11 cellular contexts compared by ENCODE assay signal in genomic region chr7:69654849-69655707, GRCh38. TPM values are rescaled to one million over a fixed set of nuclear protein-coding genes. Genes with fewer than 3 reads are reported as not detected.
DNase-seq lines count a peak whose midpoint lies in the region; ATAC-seq and TF ChIP-seq lines count a peak whose summit lies in the region.
"Had no signal": no experiment of that assay in that cellular context is flagged by ENCODE, and none has a peak within 500 bp of the region (broad histone marks: within the 10 kb centered on the region; RNA-seq: fewer than 3 reads in every experiment).

No MANE protein-coding gene starts in this region.

- no peak overlapping the region for H4K8ac ChIP-seq in H9 (replicated peaks; ENCODE audit: insufficient read length, low read depth, low read length)

- no peaks in the 10 kb centered on the region for H3K23me2 ChIP-seq in H9 (ENCODE audit: insufficient read length, low read depth, low read length, poor library complexity, severe bottlenecking)

- no peaks in the 10 kb centered on the region for H3K36me3 Mint-ChIP-seq in H9 (ENCODE audit: insufficient read depth in 1 of 3, low read depth in 3 of 3)

- H3K9ac ChIP-seq in H9 (ENCODE audit: extremely low read depth, insufficient read length, low read length), result no peak overlapping the region

- peaks cover 38 to 51% of the 10 kb centered on the region in 2 experiments for H3K4me1 Mint-ChIP-seq in H9
- H3K4me1 Mint-ChIP-seq: activated CD4-positive, alpha-beta T cell treated with anti-CD3 and anti-CD28 coated beads, Interleukin-2, amount 10 ng/mL, durations not matched to agents 7 days and 5 days had no signal

- no peaks in the 10 kb centered on the region for H3K9me3 Mint-ChIP-seq in H9
- H3K9me3 Mint-ChIP-seq: activated CD4-positive, alpha-beta T cell treated with anti-CD3 and anti-CD28 coated beads, Interleukin-2, amount 10 ng/mL, durations not matched to agents 7 days and 5 days had no signal

- no peak overlapping the region for H3K4me3 ChIP-seq in foreskin fibroblast (ENCODE audit: low read depth in 1 of 2, low read length in 2 of 2)

- no peak overlapping the region for H3K27ac ChIP-seq in H9 (ENCODE audit: insufficient read length, low read depth, low read length)

- H4K91ac ChIP-seq in H9 (ENCODE audit: insufficient read length, low read depth, low read length), result no peak overlapping the region

- H4K20me1 ChIP-seq in H9 (ENCODE audit: control insufficient read depth, insufficient read depth, insufficient read length), result no peaks in the 10 kb centered on the region

- H2AFZ ChIP-seq in H9 (ENCODE audit: low read length), result no peak overlapping the region

- H3K56ac ChIP-seq in H9 (ENCODE audit: insufficient read length, low read depth, low read length), result no peak overlapping the region

- H3K4me1 ChIP-seq in H9 (ENCODE audit: insufficient read depth, low read length), result peaks cover 9% of the 10 kb centered on the region

- no peaks in the 10 kb centered on the region for H3K79me1 ChIP-seq in H9 (ENCODE audit: insufficient read depth, low read depth, low read length, poor library complexity, severe bottlenecking)

- H3K4ac ChIP-seq in H9 (ENCODE audit: low read depth, low read length), result no peak overlapping the region

- no peak overlapping the region for H3K18ac ChIP-seq in H9 (ENCODE audit: insufficient read length, low read depth, low read length)

- H3K4me3 Mint-ChIP-seq in H9, result no peak overlapping the region; a peak in 1 of 5 replicates
- H3K4me3 Mint-ChIP-seq: activated CD4-positive, alpha-beta T cell treated with anti-CD3 and anti-CD28 coated beads, Interleukin-2, amount 10 ng/mL, durations not matched to agents 7 days and 5 days had no signal

- no peak overlapping the region for H4K5ac ChIP-seq in H9 (ENCODE audit: insufficient read length, low read depth, low read length)

- H3K27ac Mint-ChIP-seq in H9, result peak overlapping the region in 1 of 3 experiments; percentile 59; a peak in 1 of 7 replicates
- H3K27ac Mint-ChIP-seq: activated CD4-positive, alpha-beta T cell treated with anti-CD3 and anti-CD28 coated beads, Interleukin-2, amount 10 ng/mL, durations not matched to agents 7 days and 5 days had no signal

- H2BK120ac ChIP-seq in H9 (ENCODE audit: low read depth, low read length, poor library complexity, severe bottlenecking), result no peak overlapping the region

- H3T11ph ChIP-seq in H9 (ENCODE audit: low read length), result no peak overlapping the region

- no peak overlapping the region for H2BK15ac ChIP-seq in H9 (ENCODE audit: low read depth, low read length)

- no peak overlapping the region for H2AK5ac ChIP-seq in H9 (ENCODE audit: insufficient read length, low read length)

- TF ChIP-seq CTCF in foreskin fibroblast (IDR thresholded peaks at IDR 0.05; ENCODE audit: low read depth, low read length), result no peak
- TF ChIP-seq CTCF in H9 (conservative IDR thresholded peaks at IDR 0.05), result no peak

- no peak overlapping the region for H2BK5ac ChIP-seq in H9 (ENCODE audit: insufficient read length, low read length)

- no peak overlapping the region for H2BK20ac ChIP-seq in H9 (ENCODE audit: low read depth, low read length, poor library complexity, severe bottlenecking)

- H3K27me3 Mint-ChIP-seq in H9 (ENCODE audit: low read depth), result peaks cover 12% of the 10 kb centered on the region
- H3K27me3 Mint-ChIP-seq: activated CD4-positive, alpha-beta T cell treated with anti-CD3 and anti-CD28 coated beads, Interleukin-2, amount 10 ng/mL, durations not matched to agents 7 days and 5 days had no signal

- no peak overlapping the region for H3K14ac ChIP-seq in H9 (ENCODE audit: insufficient read depth, low read length)

- whole genome bisulfite sequencing in H9 (ENCODE audit: extremely low coverage, insufficient read length, low lambda C conversion rate), result no CpG with 5 or more reads among the region's 6 CpGs

- no peak for ATAC-seq in HG02884 (IDR thresholded peaks at IDR 0.05; ENCODE audit: unreplicated experiment)

- H3K27me3 ChIP-seq in H9 (ENCODE audit: insufficient read depth, low read length), result no peaks in the 10 kb centered on the region

- H3K4me2 ChIP-seq in H9 (ENCODE audit: insufficient read depth, insufficient read length, low read length), result no peak overlapping the region

- no peak overlapping the region for H2BK12ac ChIP-seq in H9 (ENCODE audit: insufficient read length, low read depth, low read length)

- DNase-seq in COLO668 (lab: John Stamatoyannopoulos, UW; ENCODE audit: unreplicated experiment), result peak; percentile 34
- peak; percentile 93 for DNase-seq in NCI-H1092 treated with DMSO at 0.1 percent for 48 hours (lab: John Stamatoyannopoulos, UW)
- DNase-seq in NCI-H526 treated with DMSO at 0.1 percent for 48 hours (lab: John Stamatoyannopoulos, UW), result peak; percentile 24
- DNase-seq in iPS-NIHi11 (ENCODE audit: low spot score), result peak; percentile 10
- no peak for DNase-seq in foreskin fibroblast
- DNase-seq in H9, result no peak
- DNase-seq in cortex of kidney (lab: John Stamatoyannopoulos, UW), result no peak
- DNase-seq: activated CD4-positive, alpha-beta T cell treated with anti-CD3 and anti-CD28 coated beads, Interleukin-2, amount 10 ng/mL, durations not matched to agents 7 days and 5 days; activated T-cell treated with anti-CD3 and anti-CD28 coated beads, Interleukin-2, amount 50 U/mL, for 48 hours; islet precursor cell had no signal

- no peaks in the 10 kb centered on the region for H3K79me2 ChIP-seq in H9 (ENCODE audit: insufficient read depth, low read length)

- no peak overlapping the region for H3K23ac ChIP-seq in H9 (ENCODE audit: insufficient read length, low read depth, low read length)

- no peaks in the 10 kb centered on the region for H3K9me3 ChIP-seq in H9 (ENCODE audit: control insufficient read depth, low read depth, low read length)

RNA-seq across cellular contexts. Expression of gene AUTS2, which starts 56.8 kb away (rescaled TPM):
- 232 and 256 TPM in 2 replicates for total RNA-seq in H9 (2021)

Comparison
In these comparisons a context has a peak if more than half of its experiments do, and no peak if none do; other contexts are left out.
1. DNase-seq: peak in COLO668 (single experiment), NCI-H1092 treated with DMSO at 0.1 percent for 48 hours (single experiment), NCI-H526 treated with DMSO at 0.1 percent for 48 hours (single experiment) and iPS-NIHi11 (single experiment); none in foreskin fibroblast (0 of 2), H9 (single experiment) and cortex of kidney (single experiment).